ENCODE assay signal across 19 cellular contexts in genomic region chr5:107295914-107296313, GRCh38.
DNase-seq lines count a peak whose midpoint lies in the region; TF ChIP-seq lines count a peak whose summit lies in the region.
"Had no signal": no experiment of that assay in that cellular context is flagged by ENCODE, and none has a peak within 500 bp of the region (broad histone marks: within the 10 kb centered on the region; RNA-seq: fewer than 3 reads in every experiment).

No MANE protein-coding gene starts in this region.

- peak overlapping the region; percentile 53 for H3K27ac Mint-ChIP-seq in endodermal cell
- H3K27ac Mint-ChIP-seq: CD14-positive monocyte, H9 had no signal

- peak overlapping the region; percentile 39 for H3K4me3 Mint-ChIP-seq in endodermal cell
- H3K4me3 Mint-ChIP-seq: CD14-positive monocyte, H9 had no signal

- peak in 2 of 3 experiments; percentile 14 to 77 for DNase-seq in NCI-H1417 (lab: John Stamatoyannopoulos, UW)
- no peak for DNase-seq in NCI-H1417 treated with DMSO at 0.1 percent for 48 hours (lab: John Stamatoyannopoulos, UW)
- peak; percentile 94 for DNase-seq in NCI-H69 (lab: John Stamatoyannopoulos, UW)
- peak; percentile 76 for DNase-seq in endodermal cell
- no peak for DNase-seq in smooth muscle cell (lab: John Stamatoyannopoulos, UW; ENCODE audit: unreplicated experiment)
- DNase-seq in esophagus squamous epithelium (lab: John Stamatoyannopoulos, UW), result no peak
- no peak for DNase-seq in mesenteric fat pad (ENCODE audit: low spot score)
- no peak for DNase-seq in NCI-H82 treated with DMSO at 0.1 percent for 48 hours (lab: John Stamatoyannopoulos, UW; ENCODE audit: unreplicated experiment)
- DNase-seq: 8988T, AML-193, EL, H9, MG63, NCI-H446, NCI-H526, SIG-M5 had no signal

- TF ChIP-seq CTCF in endodermal cell (conservative IDR thresholded peaks at IDR 0.05), result no peak
- TF ChIP-seq CTCF in smooth muscle cell (IDR thresholded peaks at IDR 0.05; ENCODE audit: borderline replicate concordance, insufficient read depth, poor library complexity, severe bottlenecking), result no peak
- TF ChIP-seq CTCF in esophagus squamous epithelium (IDR thresholded peaks at IDR 0.05), result no peak

- H3F3A ChIP-seq in smooth muscle cell (ENCODE audit: low read depth), result no peaks in the 10 kb centered on the region

- intact Hi-C loops in esophagus squamous epithelium (cut with DNase I), result no loop called here

- TF ChIP-seq POLR2A in esophagus squamous epithelium (IDR thresholded peaks at IDR 0.05), result no peak

- peaks cover 44% of the 10 kb centered on the region for H3K4me1 Mint-ChIP-seq in endodermal cell

- H3K27me3 ChIP-seq in endodermal cell (ENCODE audit: control insufficient read depth, insufficient read depth, low read length, poor library complexity, severe bottlenecking), result no peaks in the 10 kb centered on the region
- no peaks in the 10 kb centered on the region for H3K27me3 ChIP-seq in smooth muscle cell (ENCODE audit: low read depth)
- no peaks in the 10 kb centered on the region for H3K27me3 ChIP-seq in esophagus squamous epithelium
- H3K27me3 ChIP-seq: MG63 had no signal

- H3K27me3 Mint-ChIP-seq in endodermal cell (ENCODE audit: insufficient read depth), result no peaks in the 10 kb centered on the region

- no peak overlapping the region for H3K4me2 ChIP-seq in smooth muscle cell

- peak overlapping the region; percentile 67 for H2AFZ ChIP-seq in smooth muscle cell (ENCODE audit: low read depth)

- H3K36me3 ChIP-seq in endodermal cell (ENCODE audit: control insufficient read depth, insufficient read depth, low read length) (no peaks in the 10 kb centered on the region), smooth muscle cell (ENCODE audit: low read depth) (no peaks in the 10 kb centered on the region), esophagus squamous epithelium (no peaks in the 10 kb centered on the region)
- H3K36me3 ChIP-seq: MG63 had no signal

- H3K36me3 Mint-ChIP-seq in endodermal cell (ENCODE audit: low read depth), result no peaks in the 10 kb centered on the region
- H3K36me3 Mint-ChIP-seq: CD14-positive monocyte had no signal

- H3K79me2 ChIP-seq in smooth muscle cell (ENCODE audit: low read depth), result no peaks in the 10 kb centered on the region

- H3K4me3 ChIP-seq in endodermal cell (ENCODE audit: low read length), result peak overlapping the region; percentile 42
- no peak overlapping the region for H3K4me3 ChIP-seq in smooth muscle cell
- no peak overlapping the region for H3K4me3 ChIP-seq in esophagus squamous epithelium
- H3K4me3 ChIP-seq: K562, MG63 had no signal

- no peaks in the 10 kb centered on the region for H4K20me1 ChIP-seq in smooth muscle cell (ENCODE audit: low read depth)

- H3K9me3 ChIP-seq in endodermal cell (ENCODE audit: control insufficient read depth, low read length), result peaks cover 5% of the 10 kb centered on the region
- no peaks in the 10 kb centered on the region for H3K9me3 ChIP-seq in smooth muscle cell (replicated peaks; ENCODE audit: low read depth)
- no peaks in the 10 kb centered on the region for H3K9me3 ChIP-seq in esophagus squamous epithelium
- H3K9me3 ChIP-seq: MG63 had no signal

- WGBS in endodermal cell (ENCODE audit: insufficient coverage in 1 of 2, insufficient read length in 1 of 2), 2 experiments, result 12% methylated on average over 2 of the region's 2 CpGs; no CpG with 5 or more reads in 1 of the 2 experiments
- WGBS in smooth muscle cell (ENCODE audit: low lambda C conversion rate), result 63% methylated on average over 2 of the region's 2 CpGs
- 87 to 95% methylated on average over 2 of the region's 2 CpGs for WGBS in esophagus squamous epithelium, 2 donors

- H3K4me1 ChIP-seq in endodermal cell (ENCODE audit: control insufficient read depth, insufficient read depth, low read length) (peaks cover 14% of the 10 kb centered on the region), smooth muscle cell (ENCODE audit: low read depth) (peaks cover 4% of the 10 kb centered on the region), esophagus squamous epithelium (peaks cover 0 to 32% (median 0%) of the 10 kb centered on the region in 3 donors)

- H3K9ac ChIP-seq in endodermal cell (ENCODE audit: extremely low read depth, low read length, poor library complexity, severe bottlenecking), result no peak overlapping the region
- no peak overlapping the region for H3K9ac ChIP-seq in smooth muscle cell (ENCODE audit: low read depth)

- peaks cover 5% of the 10 kb centered on the region for H3K9me3 Mint-ChIP-seq in endodermal cell
- H3K9me3 Mint-ChIP-seq: CD14-positive monocyte, H9 had no signal

- H3K27ac ChIP-seq in endodermal cell (ENCODE audit: low read depth, low read length), result no peak overlapping the region
- H3K27ac ChIP-seq in smooth muscle cell (ENCODE audit: low read depth), result no peak overlapping the region
- no peak overlapping the region for H3K27ac ChIP-seq in esophagus squamous epithelium
- H3K27ac ChIP-seq: HL-60 had no signal

Comparison
In these comparisons a context has a peak if more than half of its experiments do, and no peak if none do; other contexts are left out.
1. DNase-seq: peak in NCI-H1417 (2 of 3), NCI-H69 (single experiment) and endodermal cell (single experiment); none in NCI-H1417 treated with DMSO at 0.1 percent for 48 hours (single experiment), smooth muscle cell (single experiment), esophagus squamous epithelium (single experiment), mesenteric fat pad (single experiment) and NCI-H82 treated with DMSO at 0.1 percent for 48 hours (single experiment).